In the genomic region with DNA sequence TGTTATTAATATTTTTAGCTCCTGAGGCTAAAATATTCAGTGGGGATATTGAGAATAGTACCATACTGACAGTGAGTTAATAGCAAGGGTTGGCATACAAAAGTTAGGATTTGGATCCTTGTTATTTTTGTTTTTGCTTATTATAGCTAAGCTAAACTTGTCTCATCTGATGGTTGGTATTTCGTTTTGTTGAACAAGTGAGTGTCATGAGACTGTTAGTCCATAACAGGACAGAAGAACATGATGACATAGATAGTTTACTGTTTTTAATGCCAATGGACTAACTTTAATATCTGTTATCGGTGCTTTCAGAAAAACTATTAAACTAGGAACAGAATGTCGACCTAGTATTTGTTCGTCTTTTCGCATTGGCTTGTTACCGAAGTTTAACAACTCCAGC, we compare ENCODE assay signal across 9 cellular contexts. TPM values are rescaled to one million over a fixed set of nuclear protein-coding genes. Genes with fewer than 3 reads are reported as not detected.
"Had no signal": no experiment of that assay in that cellular context is flagged by ENCODE, and none has a peak within 500 bp of the region (broad histone marks: within the 10 kb centered on the region; RNA-seq: fewer than 3 reads in every experiment).

No MANE protein-coding gene starts in this region.

- H3K9ac ChIP-seq: GM23248 had no signal

- DNase-seq: GM23248, GOT3, H9, HCEC 1CT had no signal

- FAIRE-seq: HepG2 had no signal

- H3K9me3 Mint-ChIP-seq: H9, IgD-negative memory B cell had no signal

- H3K27ac ChIP-seq: GM23248, HL-60 had no signal

- H3K4me3 ChIP-seq: GM23248 had no signal

- H3K36me3 Mint-ChIP-seq: IgD-negative memory B cell had no signal

- H3K27ac Mint-ChIP-seq: IgD-negative memory B cell had no signal

- H2AFZ ChIP-seq: GM23248 had no signal

- H3K4me3 Mint-ChIP-seq: H9, IgD-negative memory B cell had no signal

- ATAC-seq: HepG2 had no signal

RNA-seq across cellular contexts. Expression of a gene that starts 48.5 kb away (rescaled TPM):
- total RNA-seq: GM23248, H4, H9, HepG2, HT1080 had no signal
- polyA plus RNA-seq: GM23248, HepG2 had no signal
